Comparison of ENCODE assay signal across 29 cellular contexts in the genomic region with DNA sequence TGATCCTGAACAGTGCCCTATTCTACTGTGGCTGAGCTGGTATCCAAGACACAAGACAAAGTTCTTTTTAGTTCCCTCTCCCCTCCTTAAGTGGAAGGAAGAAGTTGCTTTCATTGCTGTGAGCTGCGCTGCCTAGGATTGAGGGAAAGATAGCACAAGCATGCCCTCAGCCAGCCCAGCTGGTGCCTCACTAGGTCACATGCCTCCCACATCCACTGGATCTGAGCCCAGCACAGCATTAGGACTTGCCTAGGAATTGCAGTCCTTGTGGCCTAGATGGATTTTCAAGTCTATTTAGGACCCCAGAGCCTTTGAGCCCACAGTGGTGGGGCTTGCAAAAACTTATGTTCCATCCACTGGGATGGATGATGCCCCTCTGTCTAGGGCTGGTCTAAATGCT.
"Had no signal": no experiment of that assay in that cellular context is flagged by ENCODE, and none has a peak within 500 bp of the region (broad histone marks: within the 10 kb centered on the region; RNA-seq: fewer than 3 reads in every experiment).

No MANE protein-coding gene starts in this region.

- H3K27ac Mint-ChIP-seq: activated CD4-positive, alpha-beta memory T cell treated with anti-CD3 and anti-CD28 coated beads, Interleukin-2, amount 10 ng/mL, durations not matched to agents 7 days and 5 days; activated CD4-positive, alpha-beta T cell treated with anti-CD3 and anti-CD28 coated beads for 36 hours; activated CD4-positive, alpha-beta T cell treated with anti-CD3 and anti-CD28 coated beads, Interleukin-2, amount 10 ng/mL, durations not matched to agents 7 days and 5 days; activated naive CD4-positive, alpha-beta T cell treated with anti-CD3 and anti-CD28 coated beads, Interleukin-2, amount 10 ng/mL, durations not matched to agents 7 days and 5 days; activated naive CD4-positive, alpha-beta T cell treated with anti-CD3 and anti-CD28 coated beads, Interleukin-2, amount 50 U/mL, for 72 hours; activated naive CD8-positive, alpha-beta T cell treated with anti-CD3 and anti-CD28 coated beads, Interleukin-2, amount 10 ng/mL, durations not matched to agents 7 days and 5 days; activated T-cell treated with anti-CD3 and anti-CD28 coated beads, Interleukin-2, amount 50 U/mL, for 24 hours; activated T-cell treated with anti-CD3 and anti-CD28 coated beads, Interleukin-2, amount 50 U/mL, for 72 hours; dendritic cell treated with granulocyte-macrophage colony-stimulating factor and Interleukin-4, amounts not matched to agents 40 ng/mL and 50 ng/mL, for 4 days; endodermal cell had no signal

- ATAC-seq: activated CD4-positive, alpha-beta T cell treated with anti-CD3 and anti-CD28 coated beads for 36 hours; activated naive CD4-positive, alpha-beta T cell treated with anti-CD3 and anti-CD28 coated beads, Interleukin-2, amount 50 U/mL, for 72 hours; activated T-cell treated with anti-CD3 and anti-CD28 coated beads, Interleukin-2, amount 50 U/mL, for 72 hours; esophagus mucosa; foreskin keratinocyte; gastrocnemius medialis had no signal

- H3K36me3 Mint-ChIP-seq: activated naive CD4-positive, alpha-beta T cell treated with anti-CD3 and anti-CD28 coated beads, Interleukin-2, amount 10 ng/mL, durations not matched to agents 7 days and 5 days had no signal

- DNase-seq: activated CD4-positive, alpha-beta memory T cell treated with anti-CD3 and anti-CD28 coated beads, Interleukin-2, amount 10 ng/mL, durations not matched to agents 7 days and 5 days; activated CD4-positive, alpha-beta T cell treated with anti-CD3 and anti-CD28 coated beads for 36 hours; activated CD4-positive, alpha-beta T cell treated with anti-CD3 and anti-CD28 coated beads, Interleukin-2, amount 10 ng/mL, durations not matched to agents 7 days and 5 days; activated CD4-positive, alpha-beta T cell treated with anti-CD3 and anti-CD28 coated beads, Interleukin-2, amount 50 U/mL, for 4 hours; activated CD4-positive, CD25-positive, alpha-beta regulatory T cell; activated CD4-positive, CD25-positive, alpha-beta regulatory T cell treated with anti-CD3 and anti-CD28 coated beads, Interleukin-2, amount 50 U/mL, for 72 hours; activated CD8-positive, alpha-beta memory T cell treated with anti-CD3 and anti-CD28 coated beads, Interleukin-2, amount 50 U/mL, for 48 hours; activated gamma-delta T cell; activated naive CD4-positive, alpha-beta T cell; activated naive CD4-positive, alpha-beta T cell treated with anti-CD3 and anti-CD28 coated beads, Interleukin-2, amount 10 ng/mL, durations not matched to agents 7 days and 5 days; activated naive CD8-positive, alpha-beta T cell treated with anti-CD3 and anti-CD28 coated beads, Interleukin-2, amount 10 ng/mL, durations not matched to agents 7 days and 5 days; activated T-cell treated with anti-CD3 and anti-CD28 coated beads for 4 hours; activated T-cell treated with anti-CD3 and anti-CD28 coated beads, Interleukin-2, amount 50 U/mL, for 24 hours; activated T-cell treated with anti-CD3 and anti-CD28 coated beads, Interleukin-2, amount 50 U/mL, for 72 hours; amniotic stem cell; brain microvascular endothelial cell; dorsolateral prefrontal cortex; effector memory CD4-positive, alpha-beta T cell; endodermal cell; foreskin keratinocyte; gastrocnemius medialis; glutamatergic neuron; heart left ventricle; T-helper 2 cell had no signal

- H3K27me3 ChIP-seq: brain microvascular endothelial cell, foreskin keratinocyte, gastrocnemius medialis, heart left ventricle had no signal

- H3K4me3 ChIP-seq: coronary artery, dorsolateral prefrontal cortex, gastrocnemius medialis, heart left ventricle had no signal

- H3K36me3 ChIP-seq: brain microvascular endothelial cell, gastrocnemius medialis, heart left ventricle had no signal

- H3K4me1 ChIP-seq: foreskin keratinocyte, gastrocnemius medialis, heart left ventricle had no signal

- H3K27ac ChIP-seq: brain microvascular endothelial cell, coronary artery, dorsolateral prefrontal cortex, foreskin keratinocyte, gastrocnemius medialis, heart left ventricle had no signal

- H3K27me3 Mint-ChIP-seq: activated CD4-positive, alpha-beta memory T cell treated with anti-CD3 and anti-CD28 coated beads, Interleukin-2, amount 10 ng/mL, durations not matched to agents 7 days and 5 days; activated CD4-positive, alpha-beta T cell treated with anti-CD3 and anti-CD28 coated beads for 36 hours; activated CD4-positive, alpha-beta T cell treated with anti-CD3 and anti-CD28 coated beads, Interleukin-2, amount 10 ng/mL, durations not matched to agents 7 days and 5 days; activated naive CD4-positive, alpha-beta T cell treated with anti-CD3 and anti-CD28 coated beads, Interleukin-2, amount 10 ng/mL, durations not matched to agents 7 days and 5 days; activated naive CD8-positive, alpha-beta T cell treated with anti-CD3 and anti-CD28 coated beads, Interleukin-2, amount 10 ng/mL, durations not matched to agents 7 days and 5 days; activated T-cell treated with anti-CD3 and anti-CD28 coated beads, Interleukin-2, amount 50 U/mL, for 24 hours; central memory CD8-positive, alpha-beta T cell; dendritic cell treated with granulocyte-macrophage colony-stimulating factor and Interleukin-4, amounts not matched to agents 40 ng/mL and 50 ng/mL, for 4 days had no signal

- H3K9me3 ChIP-seq: gastrocnemius medialis had no signal

- H3K4me1 Mint-ChIP-seq: activated CD4-positive, alpha-beta memory T cell treated with anti-CD3 and anti-CD28 coated beads, Interleukin-2, amount 10 ng/mL, durations not matched to agents 7 days and 5 days; activated CD4-positive, alpha-beta T cell treated with anti-CD3 and anti-CD28 coated beads for 36 hours; activated CD4-positive, alpha-beta T cell treated with anti-CD3 and anti-CD28 coated beads, Interleukin-2, amount 10 ng/mL, durations not matched to agents 7 days and 5 days; activated naive CD4-positive, alpha-beta T cell treated with anti-CD3 and anti-CD28 coated beads, Interleukin-2, amount 10 ng/mL, durations not matched to agents 7 days and 5 days; activated naive CD8-positive, alpha-beta T cell treated with anti-CD3 and anti-CD28 coated beads, Interleukin-2, amount 10 ng/mL, durations not matched to agents 7 days and 5 days; central memory CD8-positive, alpha-beta T cell; endodermal cell had no signal

- H3K4me3 Mint-ChIP-seq: activated CD4-positive, alpha-beta memory T cell treated with anti-CD3 and anti-CD28 coated beads, Interleukin-2, amount 10 ng/mL, durations not matched to agents 7 days and 5 days; activated CD4-positive, alpha-beta T cell treated with anti-CD3 and anti-CD28 coated beads for 36 hours; activated CD4-positive, alpha-beta T cell treated with anti-CD3 and anti-CD28 coated beads, Interleukin-2, amount 10 ng/mL, durations not matched to agents 7 days and 5 days; activated naive CD4-positive, alpha-beta T cell treated with anti-CD3 and anti-CD28 coated beads, Interleukin-2, amount 10 ng/mL, durations not matched to agents 7 days and 5 days; activated naive CD8-positive, alpha-beta T cell treated with anti-CD3 and anti-CD28 coated beads, Interleukin-2, amount 10 ng/mL, durations not matched to agents 7 days and 5 days; activated T-cell treated with anti-CD3 and anti-CD28 coated beads, Interleukin-2, amount 50 U/mL, for 24 hours; activated T-cell treated with anti-CD3 and anti-CD28 coated beads, Interleukin-2, amount 50 U/mL, for 72 hours; central memory CD8-positive, alpha-beta T cell; dendritic cell treated with granulocyte-macrophage colony-stimulating factor and Interleukin-4, amounts not matched to agents 40 ng/mL and 50 ng/mL, for 4 days; endodermal cell had no signal
